ENCODE assay signal across 13 cellular contexts in genomic region chr17:28575126-28575795, GRCh38. TPM values are rescaled to one million over a fixed set of nuclear protein-coding genes. Genes with fewer than 3 reads are reported as not detected.
DNase-seq lines count a peak whose midpoint lies in the region; ATAC-seq and TF ChIP-seq lines count a peak whose summit lies in the region.
"Had no signal": no experiment of that assay in that cellular context is flagged by ENCODE, and none has a peak within 500 bp of the region (broad histone marks: within the 10 kb centered on the region; RNA-seq: fewer than 3 reads in every experiment).

No MANE protein-coding gene starts in this region.

- no peak overlapping the region for H2AFZ ChIP-seq in hepatocyte

- TF ChIP-seq CTCF in GM12864 (IDR thresholded peaks at IDR 0.05; ENCODE audit: low read depth, low read length, missing control alignments) (peak; percentile 46), hepatocyte (IDR thresholded peaks at IDR 0.05; ENCODE audit: poor library complexity) (no peak)

- no peaks in the 10 kb centered on the region for H3K9me3 ChIP-seq in hepatocyte (ENCODE audit: low read depth)
- H3K9me3 ChIP-seq: breast epithelium, suprapubic skin had no signal

- ATAC-seq in left ventricle myocardium superior (peak; percentile 76), HG02870 (IDR thresholded peaks at IDR 0.05; ENCODE audit: unreplicated experiment) (no peak)

- H3K4me3 ChIP-seq in GM12864 (ENCODE audit: low read depth, low read length) (peak overlapping the region; percentile 53; the same call in 1 of the 2 replicates), hepatocyte (no peak overlapping the region)
- H3K4me3 ChIP-seq: suprapubic skin had no signal

- H3K9me2 ChIP-seq in hepatocyte (replicated peaks; ENCODE audit: insufficient read depth), result no peaks in the 10 kb centered on the region

- H3K27me3 ChIP-seq in hepatocyte, result no peaks in the 10 kb centered on the region
- H3K27me3 ChIP-seq: breast epithelium, suprapubic skin had no signal

- H3K4me2 ChIP-seq in hepatocyte, result no peak overlapping the region

- no peaks in the 10 kb centered on the region for H4K20me1 ChIP-seq in hepatocyte (ENCODE audit: insufficient read depth, poor library complexity, severe bottlenecking)

- H3K79me2 ChIP-seq in hepatocyte, result peaks cover 6% of the 10 kb centered on the region

- peaks cover 12% of the 10 kb centered on the region for H3K4me1 ChIP-seq in hepatocyte (ENCODE audit: insufficient read depth)
- H3K4me1 ChIP-seq: breast epithelium had no signal

- WGBS in hepatocyte (ENCODE audit: low lambda C conversion rate, missing lambda C conversion rate), result 89% methylated on average over 14 of the region's 14 CpGs

- H3K27ac ChIP-seq in angular gyrus (ENCODE audit: low read depth, low read length) (peak overlapping the region; percentile 29), hepatocyte (no peak overlapping the region)
- H3K27ac ChIP-seq: breast epithelium, suprapubic skin had no signal

- DNase-seq in Ammon's horn (ENCODE audit: low spot score) (peak; percentile 83), GM12864 (ENCODE audit: low read depth) (no peak), left ventricle myocardium superior (peak; percentile 89), NCI-H2227 (lab: John Stamatoyannopoulos, UW; ENCODE audit: unreplicated experiment) (no peak), SIG-M5 treated with dmso at 0.1 percent for 504 hours (lab: John Stamatoyannopoulos, UW; ENCODE audit: unreplicated experiment) (no peak), hepatocyte (ENCODE audit: low spot score) (no peak)
- DNase-seq: CD4-positive, alpha-beta memory T cell; kidney glomerular epithelial cell; NCI-H524 treated with DMSO at 0.1 percent for 48 hours had no signal

- H3K36me3 ChIP-seq in hepatocyte (replicated peaks; ENCODE audit: insufficient read depth, low read depth), result no peaks in the 10 kb centered on the region
- H3K36me3 ChIP-seq: breast epithelium had no signal

- intact Hi-C loops in left ventricle myocardium superior (cut with micrococcal nuclease), result no loop called here

RNA-seq across cellular contexts. Expression of gene ALDOC, which starts 1.4 kb away (rescaled TPM):
- 380 TPM for total RNA-seq in left ventricle myocardium superior
- 31.8 and 34.5 TPM in 2 replicates for total RNA-seq in hepatocyte
- 14.9 and 16.2 TPM in 2 replicates for polyA plus RNA-seq in hepatocyte

RNA-seq across cellular contexts. Expression of gene PIGS, which starts 3.9 kb away (rescaled TPM):
- total RNA-seq in left ventricle myocardium superior (45.0 TPM), hepatocyte (39.5 and 59.1 TPM in 2 replicates)
- polyA plus RNA-seq in hepatocyte, result 65.4 and 78.2 TPM in 2 replicates

RNA-seq across cellular contexts. Expression of gene UNC119, which starts 22.8 kb away (rescaled TPM):
- total RNA-seq in left ventricle myocardium superior (22.2 TPM), hepatocyte (65.2 and 68.1 TPM in 2 replicates)
- 85.5 and 87.6 TPM in 2 replicates for polyA plus RNA-seq in hepatocyte

RNA-seq across cellular contexts. Expression of gene SPAG5, which starts 23.6 kb away (rescaled TPM):
- total RNA-seq in left ventricle myocardium superior (1.1 TPM), hepatocyte (13.9 and 16.3 TPM in 2 replicates)
- 17.9 and 19.2 TPM in 2 replicates for polyA plus RNA-seq in hepatocyte

RNA-seq across cellular contexts. Expression of gene RSKR, which starts 38.7 kb away (rescaled TPM):
- total RNA-seq in left ventricle myocardium superior (4.0 TPM), hepatocyte (4.6 and 5.3 TPM in 2 replicates)
- polyA plus RNA-seq in hepatocyte, result 1.6 and 2.2 TPM in 2 replicates
- polyA plus RNA-seq: CD4-positive, alpha-beta memory T cell had no signal

Comparison
In these comparisons a context has a peak if more than half of its experiments do, and no peak if none do; other contexts are left out.
1. DNase-seq: peak in Ammon's horn (single experiment) and left ventricle myocardium superior (single experiment); none in GM12864 (single experiment), NCI-H2227 (single experiment), SIG-M5 treated with dmso at 0.1 percent for 504 hours (single experiment) and hepatocyte (single experiment).
2. RNA of gene ALDOC, which starts 1.4 kb away (total RNA-seq): 380 TPM in left ventricle myocardium superior (single experiment); 31.8 to 34.5 TPM in hepatocyte; every median in the first group is over 10 times any median in the second.